In genomic region chr19:11550265-11550664, GRCh38 we compare ENCODE assay signal across 1 cellular context.
TF ChIP-seq lines count a peak whose summit lies in the region.

No MANE protein-coding gene starts in this region.

TF ChIP-seq in WTC11, 78 proteins besides CTCF, POLR2A, EP300 and RAD21 (continued from another document):
- TF ChIP-seq AFF4 (CRISPR knock-in tag; IDR thresholded peaks at IDR 0.05; ENCODE audit: borderline replicate concordance) (no peak), JUN (CRISPR knock-in tag; IDR thresholded peaks at IDR 0.05) (no peak), ZNF396 (CRISPR knock-in tag; IDR thresholded peaks at IDR 0.05; ENCODE audit: borderline replicate concordance) (no peak), IRF2 (CRISPR knock-in tag; IDR thresholded peaks at IDR 0.05; ENCODE audit: borderline replicate concordance, low read depth) (no peak), ZNF121 (CRISPR knock-in tag; IDR thresholded peaks at IDR 0.05) (no peak), TCF7 (CRISPR knock-in tag; IDR thresholded peaks at IDR 0.05; ENCODE audit: low read depth) (no peak), MAX (CRISPR knock-in tag; IDR thresholded peaks at IDR 0.05) (no peak), FOXK1 (CRISPR knock-in tag; IDR thresholded peaks at IDR 0.05) (no peak)
TF ChIP-seq in WTC11: peak in this region for 0.
